Comparison of ENCODE assay signal across 1 cellular context in genomic region chr16:20774703-20775362, GRCh38.
TF ChIP-seq lines count a peak whose summit lies in the region.

No MANE protein-coding gene starts in this region.

TF ChIP-seq in endothelial cell of umbilical vein, 7 proteins besides CTCF, POLR2A, EP300 and RAD21:
- TF ChIP-seq JUN (IDR thresholded peaks at IDR 0.05; ENCODE audit: borderline replicate concordance, insufficient read depth, insufficient read length, low read depth) = no peak
- TF ChIP-seq GATA2 (IDR thresholded peaks at IDR 0.05; ENCODE audit: insufficient read depth, insufficient read length, low read depth, low read length) = no peak
- TF ChIP-seq MAX (IDR thresholded peaks at IDR 0.05; ENCODE audit: insufficient read depth, insufficient read length) = no peak
- no peak for TF ChIP-seq POLR2AphosphoS5 (IDR thresholded peaks at IDR 0.05; ENCODE audit: insufficient read depth, low read depth, low read length)
- TF ChIP-seq FOS (IDR thresholded peaks at IDR 0.05; ENCODE audit: borderline replicate concordance, insufficient read depth, low read length) = no peak
- no peak for TF ChIP-seq MYC (IDR thresholded peaks at IDR 0.05; ENCODE audit: low read depth, low read length)
- no peak for TF ChIP-seq EZH2 (IDR thresholded peaks at IDR 0.05; ENCODE audit: borderline replicate concordance, low read depth, low read length, severe bottlenecking)
